ENCODE assay signal across 23 cellular contexts in genomic region chr6:38723783-38724182, GRCh38. TPM values are rescaled to one million over a fixed set of nuclear protein-coding genes. Genes with fewer than 3 reads are reported as not detected.
DNase-seq lines count a peak whose midpoint lies in the region; ATAC-seq, FAIRE-seq and TF ChIP-seq lines count a peak whose summit lies in the region.
"Had no signal": no experiment of that assay in that cellular context is flagged by ENCODE, and none has a peak within 500 bp of the region (broad histone marks: within the 10 kb centered on the region; RNA-seq: fewer than 3 reads in every experiment).

No MANE protein-coding gene starts in this region.

- H3K36me3 Mint-ChIP-seq in activated naive CD4-positive, alpha-beta T cell treated with anti-CD3 and anti-CD28 coated beads for 36 hours (ENCODE audit: low read depth) = no peaks in the 10 kb centered on the region
- H3K36me3 Mint-ChIP-seq in activated naive CD4-positive, alpha-beta T cell treated with anti-CD3 and anti-CD28 coated beads, Interleukin-2, amount 50 U/mL, for 72 hours = peaks cover 5 to 7% of the 10 kb centered on the region in 2 donors
- H3K36me3 Mint-ChIP-seq: CD8-positive, alpha-beta T cell had no signal

- peak overlapping the region; percentile 54 for H3K27ac Mint-ChIP-seq in activated naive CD4-positive, alpha-beta T cell treated with anti-CD3 and anti-CD28 coated beads for 36 hours
- H3K27ac Mint-ChIP-seq in activated naive CD4-positive, alpha-beta T cell treated with anti-CD3 and anti-CD28 coated beads, Interleukin-2, amount 50 U/mL, for 72 hours = no peak overlapping the region
- H3K27ac Mint-ChIP-seq: B cell; CD4-positive, alpha-beta T cell; CD8-positive, alpha-beta T cell had no signal

- H4K20me1 ChIP-seq in K562 (replicated peaks; ENCODE audit: control insufficient read depth, insufficient read depth, low read length) = no peaks in the 10 kb centered on the region
- H4K20me1 ChIP-seq: BLaER1 treated with 17β-estradiol and CSF1 and Interleukin-3, amounts not matched to agents 10 nM and 100 nM had no signal

- intact Hi-C loops in activated naive CD4-positive, alpha-beta T cell treated with anti-CD3 and anti-CD28 coated beads for 36 hours (cut with micrococcal nuclease) = no loop called here
- intact Hi-C loops in K562 (cut with micrococcal nuclease) = no loop called here

- peaks cover 1% of the 10 kb centered on the region for H3K9me3 Mint-ChIP-seq in activated naive CD4-positive, alpha-beta T cell treated with anti-CD3 and anti-CD28 coated beads for 36 hours
- peaks cover 0 to 13% of the 10 kb centered on the region in 2 donors for H3K9me3 Mint-ChIP-seq in activated naive CD4-positive, alpha-beta T cell treated with anti-CD3 and anti-CD28 coated beads, Interleukin-2, amount 50 U/mL, for 72 hours
- H3K9me3 Mint-ChIP-seq: CD4-positive, alpha-beta T cell had no signal

- POLR2A ChIA-PET in HEK293 (lab: Yijun Ruan, JAX) = no interaction called here
- POLR2A ChIA-PET in K562 (lab: Yijun Ruan, JAX) = interaction anchor here (0.7 to 2.4 kb wide), 3 partner anchors 9 to 20 kb away, joined by 3 to 12 read pairs (median 5); partner anchors contain the start of genes DNAH8 and GLO1

- no peak for TF ChIP-seq POLR2A in K562 (conservative IDR thresholded peaks at IDR 0.05)

- peak overlapping the region in 1 of 2 experiments; percentile 12; a peak in 1 of 4 replicates for H3K9ac ChIP-seq in K562 (ENCODE audit: insufficient read depth in 1 of 2, low read depth in 2 of 2, low read length in 2 of 2)
- H3K9ac ChIP-seq: BLaER1 treated with 17β-estradiol and CSF1 and Interleukin-3, amounts not matched to agents 10 nM and 100 nM had no signal

- in situ Hi-C loops in K562 (cut with MboI) = no loop called here

- no peak overlapping the region; the same call in 1 of the 2 replicates for H2AFZ ChIP-seq in K562 (ENCODE audit: low read depth, low read length)

- no peak for DNase-seq in activated naive CD4-positive, alpha-beta T cell treated with anti-CD3 and anti-CD28 coated beads for 36 hours
- no peak for DNase-seq in activated naive CD4-positive, alpha-beta T cell treated with anti-CD3 and anti-CD28 coated beads, Interleukin-2, amount 50 U/mL, for 72 hours (ENCODE audit: low spot score in 2 of 2)
- DNase-seq in K562 (ENCODE audit: extremely low read depth in 1 of 4, low spot score in 3 of 4) = no peak
- DNase-seq: AML-193; Caco-2; Calu3; CD4-positive, alpha-beta T cell; CD8-positive, alpha-beta T cell; DMS79 treated with DMSO at 0.1 percent for 48 hours; GF-D8 had no signal

- 62% methylated on average over 5 of the region's 5 CpGs for WGBS in K562 (ENCODE audit: insufficient coverage, low coverage, missing lambda C conversion rate)

- CTCF ChIA-PET in activated naive CD4-positive, alpha-beta T cell treated with anti-CD3 and anti-CD28 coated beads for 36 hours (lab: Charles Lee) = interaction anchor here (1.1 kb wide), 1 partner anchor 9 kb away, joined by 8 read pairs; the partner anchor contains the start of gene DNAH8
- CTCF ChIA-PET in HEK293 (lab: Yijun Ruan, JAX) = interaction anchor here (2.3 kb wide), 1 partner anchor 14 kb away, joined by 8 read pairs; no protein-coding TSS in a partner anchor
- CTCF ChIA-PET in K562 (lab: Yijun Ruan, JAX; ENCODE audit: low intra/inter-chr PET ratio) = no interaction called here

- no peak for TF ChIP-seq EP300 in K562 (IDR thresholded peaks at IDR 0.05; ENCODE audit: low read length)

- no peak for ATAC-seq in activated naive CD4-positive, alpha-beta T cell treated with anti-CD3 and anti-CD28 coated beads, Interleukin-2, amount 50 U/mL, for 72 hours
- ATAC-seq in K562 (no peak), GM19328 (IDR thresholded peaks at IDR 0.05; ENCODE audit: unreplicated experiment) (no peak)
- ATAC-seq: A549; CD8-positive, alpha-beta T cell had no signal

- TF ChIP-seq CTCF in HEK293 (tag by site-specific recombination; IDR thresholded peaks at IDR 0.05) (no peak), K562 (IDR thresholded peaks at IDR 0.05 in 2 of 3, conservative IDR thresholded peaks at IDR 0.05 in 1 of 3; ENCODE audit: insufficient read depth in 2 of 3, low read depth in 1 of 3, low read length in 3 of 3) (no peak)

- H3K27me3 ChIP-seq in K562 (ENCODE audit: control insufficient read depth in 2 of 2, insufficient read depth in 2 of 2, low read length in 2 of 2) = no peaks in the 10 kb centered on the region
- H3K27me3 ChIP-seq: BLaER1 treated with 17β-estradiol and CSF1 and Interleukin-3, amounts not matched to agents 10 nM and 100 nM had no signal

- H3K9me3 ChIP-seq in HEK293 (ENCODE audit: control insufficient read depth, insufficient read depth, low read depth, low read length) (no peaks in the 10 kb centered on the region), K562 (replicated peaks; ENCODE audit: control insufficient read depth, insufficient read depth, low read depth, low read length) (no peaks in the 10 kb centered on the region)
- H3K9me3 ChIP-seq: A549, Caco-2 had no signal

- H3K4me1 ChIP-seq in HEK293 (ENCODE audit: control insufficient read depth, insufficient read depth, low read length) = peaks cover 6% of the 10 kb centered on the region; the same call in 1 of the 2 replicates
- H3K4me1 ChIP-seq in K562 (replicated peaks in 1 of 2; ENCODE audit: control insufficient read depth in 2 of 2, insufficient read depth in 2 of 2, low read length in 2 of 2) = peaks cover 0 to 8% of the 10 kb centered on the region in 2 experiments; a peak in 2 of 5 replicates
- H3K4me1 ChIP-seq: A549; BLaER1 treated with 17β-estradiol and CSF1 and Interleukin-3, amounts not matched to agents 10 nM and 100 nM; Caco-2 had no signal

- H3K27ac ChIP-seq in HEK293 (ENCODE audit: extremely low read depth, low read depth, low read length) (no peak overlapping the region), K562 (ENCODE audit: extremely low read depth, low read depth, low read length) (no peak overlapping the region)
- H3K27ac ChIP-seq: 22Rv1; A549; BLaER1 treated with 17β-estradiol and CSF1 and Interleukin-3, amounts not matched to agents 10 nM and 100 nM; C4-2B had no signal

- peak overlapping the region; percentile 91 for H3K4me2 ChIP-seq in K562 (ENCODE audit: insufficient read depth, low read length)
- H3K4me2 ChIP-seq: A549; BLaER1 treated with 17β-estradiol and CSF1 and Interleukin-3, amounts not matched to agents 10 nM and 100 nM had no signal

- H3K79me2 ChIP-seq in K562 (ENCODE audit: control insufficient read depth, insufficient read depth, low read length) = peaks cover 24% of the 10 kb centered on the region

- no peak for FAIRE-seq in K562 (lab: Jason Lieb, UNC)
- FAIRE-seq: A549, D721Med, G401.6, GM12891, GM19239 had no signal

- no peaks in the 10 kb centered on the region for H3K9me1 ChIP-seq in K562 (ENCODE audit: control insufficient read depth, insufficient read depth, low read length)

- no peak for TF ChIP-seq RAD21 in K562 (CRISPR knock-in tag; conservative IDR thresholded peaks at IDR 0.05 in 1 of 2, IDR thresholded peaks at IDR 0.05 in 1 of 2)

- no peaks in the 10 kb centered on the region for H3K36me3 ChIP-seq in HEK293 (ENCODE audit: control insufficient read depth in 2 of 2, insufficient read depth in 1 of 2, low read length in 2 of 2)
- no peaks in the 10 kb centered on the region; the same call in 2 of the 3 replicates for H3K36me3 ChIP-seq in K562 (ENCODE audit: control insufficient read depth, insufficient read depth, low read length)
- H3K36me3 ChIP-seq: BLaER1 treated with 17β-estradiol and CSF1 and Interleukin-3, amounts not matched to agents 10 nM and 100 nM had no signal

- no peak overlapping the region for H3K4me3 Mint-ChIP-seq in activated naive CD4-positive, alpha-beta T cell treated with anti-CD3 and anti-CD28 coated beads for 36 hours
- H3K4me3 Mint-ChIP-seq: B cell; CD4-positive, alpha-beta T cell; CD8-positive, alpha-beta T cell had no signal

- BruUV-seq in K562 (replicated peaks; lab: Mats Ljungman, UMichigan) = no TSS peak

- H3K4me3 ChIP-seq in HEK293 (ENCODE audit: low read depth, low read length) = no peak overlapping the region
- H3K4me3 ChIP-seq in K562 = peak overlapping the region; percentile 55
- H3K4me3 ChIP-seq: A549; BLaER1 treated with 17β-estradiol and CSF1 and Interleukin-3, amounts not matched to agents 10 nM and 100 nM had no signal

- peaks cover 9% of the 10 kb centered on the region for H3K4me1 Mint-ChIP-seq in activated naive CD4-positive, alpha-beta T cell treated with anti-CD3 and anti-CD28 coated beads for 36 hours (ENCODE audit: low read depth)
- H3K4me1 Mint-ChIP-seq: B cell had no signal

- H3K27me3 Mint-ChIP-seq in activated naive CD4-positive, alpha-beta T cell treated with anti-CD3 and anti-CD28 coated beads for 36 hours (ENCODE audit: low read depth) = peaks cover 16% of the 10 kb centered on the region

RNA-seq across cellular contexts. Expression of gene DNAH8, which starts 8.7 kb away (rescaled TPM):
- total RNA-seq in activated naive CD4-positive, alpha-beta T cell treated with anti-CD3 and anti-CD28 coated beads for 36 hours = under 1 TPM; 0.07 to 0.15 TPM
- total RNA-seq in activated naive CD4-positive, alpha-beta T cell treated with anti-CD3 and anti-CD28 coated beads, Interleukin-2, amount 50 U/mL, for 72 hours = 1 to 10 TPM in 1 of 2 donors, not detected in 1; 1.1 TPM
- total RNA-seq in K562 (2011; cell fraction: chromatin; rRNA removed; ENCODE audit: low replicate concordance) = 34.0 and 46.0 TPM in 2 replicates
- total RNA-seq in K562 (2011; cell fraction: nucleolus; rRNA removed) = 2.8 and 5.4 TPM in 2 replicates
- total RNA-seq in K562 (2011; cell fraction: nucleoplasm; rRNA removed) = 5.0 and 10.5 TPM in 2 replicates
- total RNA-seq in K562 (2014; rRNA removed) (1.3 and 1.4 TPM in 2 replicates), K562 (2014; rRNA removed; fragmentation: Illumina TruSeq; extraction: Trizol) (3.9 and 4.2 TPM in 2 replicates), K562 (2015; rRNA removed; fragmentation: Illumina TruSeq; extraction: Trizol) (2.7 and 3.0 TPM in 2 replicates), K562 (2021) (2.8 and 2.9 TPM in 2 replicates)
- polyA plus RNA-seq in K562 (2011; rRNA removed) (4.2 and 6.8 TPM in 2 replicates), K562 (2014; fragmentation: Illumina TruSeq; extraction: Trizol) (1.9 and 2.2 TPM in 2 replicates), K562 (2014; fragmentation: Nextera tagmentation; extraction: Ambion mirVana) (1 to 10 TPM; 1.2 to 1.3 TPM), K562 (2014; rRNA removed) (2.5 and 4.0 TPM in 2 replicates)
- polyA plus RNA-seq in K562 (2011; cell fraction: cytosol; rRNA removed) = 0.49 and 2.6 TPM in 2 replicates
- 13.0 and 21.6 TPM in 2 replicates for polyA plus RNA-seq in K562 (2011; cell fraction: nucleus; rRNA removed)
- 2.2 and 3.1 TPM in 2 replicates for polyA plus RNA-seq in K562 (2012)
- 12.4 and 32.0 TPM in 2 replicates for polyA minus RNA-seq in K562 (2011; rRNA and poly(A)+ RNA removed)
- 1.4 and 2.3 TPM in 2 replicates for polyA minus RNA-seq in K562 (2011; cell fraction: cytosol; rRNA and poly(A)+ RNA removed)
- polyA minus RNA-seq in K562 (2011; cell fraction: nucleus; rRNA and poly(A)+ RNA removed) = 7.8 and 27.9 TPM in 2 replicates
- total RNA-seq: A172; Caco-2; CD8-positive, alpha-beta T cell had no signal
- polyA plus RNA-seq: A549, BJ had no signal

RNA-seq across cellular contexts. Expression of gene GLO1, which starts 20.8 kb away (rescaled TPM):
- 100 to 1,000 TPM; 137 to 144 TPM for total RNA-seq in activated naive CD4-positive, alpha-beta T cell treated with anti-CD3 and anti-CD28 coated beads for 36 hours
- 100 to 1,000 TPM; 121 to 138 TPM for total RNA-seq in activated naive CD4-positive, alpha-beta T cell treated with anti-CD3 and anti-CD28 coated beads, Interleukin-2, amount 50 U/mL, for 72 hours
- total RNA-seq in K562 (2011; cell fraction: chromatin; rRNA removed; ENCODE audit: low replicate concordance) = 16.7 and 46.2 TPM in 2 replicates
- 17.6 and 18.0 TPM in 2 replicates for total RNA-seq in K562 (2011; cell fraction: nucleolus; rRNA removed)
- total RNA-seq in K562 (2011; cell fraction: nucleoplasm; rRNA removed) = 33.9 and 56.4 TPM in 2 replicates
- total RNA-seq in K562 (2014; rRNA removed) (185 and 193 TPM in 2 replicates), K562 (2014; rRNA removed; fragmentation: Illumina TruSeq; extraction: Trizol) (268 and 311 TPM in 2 replicates), K562 (2015; rRNA removed; fragmentation: Illumina TruSeq; extraction: Trizol) (234 and 252 TPM in 2 replicates), K562 (2021) (171 and 173 TPM in 2 replicates)
- polyA plus RNA-seq in K562 (2011; rRNA removed) (253 and 331 TPM in 2 replicates), K562 (2014; fragmentation: Illumina TruSeq; extraction: Trizol) (239 and 261 TPM in 2 replicates), K562 (2014; fragmentation: Nextera tagmentation; extraction: Ambion mirVana) (100 to 1,000 TPM; 155 to 203 TPM), K562 (2014; rRNA removed) (201 and 204 TPM in 2 replicates)
- polyA plus RNA-seq in K562 (2011; cell fraction: cytosol; rRNA removed) = 80.9 and 156 TPM in 2 replicates
- polyA plus RNA-seq in K562 (2011; cell fraction: nucleus; rRNA removed) = 32.5 and 59.8 TPM in 2 replicates
- polyA plus RNA-seq in K562 (2012) = 153 and 176 TPM in 2 replicates
- 172 and 181 TPM in 2 replicates for polyA minus RNA-seq in K562 (2011; rRNA and poly(A)+ RNA removed)
- 71.5 and 91.3 TPM in 2 replicates for polyA minus RNA-seq in K562 (2011; cell fraction: cytosol; rRNA and poly(A)+ RNA removed)
- polyA minus RNA-seq in K562 (2011; cell fraction: nucleus; rRNA and poly(A)+ RNA removed) = 11.7 and 30.0 TPM in 2 replicates
